Comparison of ENCODE assay signal across 8 cellular contexts in the genomic region with DNA sequence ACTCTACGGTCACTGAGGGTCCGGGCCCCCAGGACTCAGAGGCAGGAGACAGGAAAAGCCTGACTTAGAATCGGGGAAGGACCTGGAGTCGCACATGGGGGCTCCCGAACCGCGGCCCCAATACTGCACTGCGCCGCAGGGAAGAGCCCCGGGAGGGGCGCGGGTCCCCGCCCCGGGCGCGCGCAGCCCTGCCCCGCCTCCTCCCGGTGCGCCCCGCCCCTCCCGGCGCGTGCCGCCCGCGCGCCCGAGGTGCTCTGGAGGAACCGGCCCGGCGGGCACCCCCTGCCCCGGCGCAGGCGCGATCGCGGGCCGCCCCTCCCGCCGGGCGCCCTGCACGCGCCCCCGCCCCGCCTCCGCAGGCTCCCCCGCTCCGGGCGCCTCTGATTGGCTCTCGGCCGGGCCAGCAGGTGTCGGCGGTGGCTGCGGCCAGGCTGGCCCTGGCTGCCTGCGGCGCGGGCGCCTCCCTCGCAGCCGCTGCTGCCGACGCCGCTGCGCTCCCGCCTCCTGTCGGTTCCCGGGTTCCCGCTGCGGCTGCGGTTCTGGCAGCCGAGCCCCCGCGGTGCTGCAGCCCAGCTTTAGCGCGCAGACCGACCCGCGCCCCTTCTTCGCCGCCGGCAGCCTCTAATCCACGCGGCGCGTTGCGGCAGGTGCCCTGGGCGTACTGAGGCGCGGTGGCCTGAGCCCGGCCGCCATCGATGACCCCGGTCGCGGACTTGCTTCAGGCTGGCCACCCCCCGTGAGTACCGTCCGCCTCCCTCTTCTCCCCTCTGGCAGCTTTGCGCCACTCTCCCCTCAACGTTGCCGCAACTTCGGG. TPM values are rescaled to one million over a fixed set of nuclear protein-coding genes. Genes with fewer than 3 reads are reported as not detected.
DNase-seq lines count a peak whose midpoint lies in the region; ATAC-seq lines count a peak whose summit lies in the region.

Gene MYRIP (plus strand): TSS at position 429 of the 814 bp plus-strand sequence. CDS start 91,208 bp downstream, outside the sequence.

- DNase-seq in AG20443 (ENCODE audit: low spot score), result peak; percentile 81
- peak; percentile 79 for DNase-seq in NCI-H2196 (lab: John Stamatoyannopoulos, UW; ENCODE audit: unreplicated experiment)
- peak; percentile 59 for DNase-seq in adipocyte (ENCODE audit: low read depth)
- peak in 37 of 51 donors; percentile 10 to 79 (median 46) for DNase-seq in hypothalamus (lab: John Stamatoyannopoulos, UW)
- DNase-seq in pulmonary artery endothelial cell (ENCODE audit: low read depth, low spot score), result peak; percentile 22
- no peak for DNase-seq in NCI-H2107 (lab: John Stamatoyannopoulos, UW)

- ATAC-seq in GM18511 (IDR thresholded peaks at IDR 0.05; ENCODE audit: unreplicated experiment) (peak; percentile 85), HG02970 (IDR thresholded peaks at IDR 0.05; ENCODE audit: low FRiP score, unreplicated experiment) (peak; percentile 62)

- peaks cover 45% of the 10 kb centered on the region for H3K27me3 ChIP-seq in adipocyte (replicated peaks; ENCODE audit: control insufficient read depth, insufficient read depth, low read length)

- no peaks in the 10 kb centered on the region for H3K9me3 ChIP-seq in adipocyte (ENCODE audit: control insufficient read depth, low read length)

- H3K36me3 ChIP-seq in adipocyte (ENCODE audit: control insufficient read depth, insufficient read depth, low read length, severe bottlenecking), result no peaks in the 10 kb centered on the region

- peaks cover 26% of the 10 kb centered on the region for H3K4me1 ChIP-seq in adipocyte (ENCODE audit: control insufficient read depth, insufficient read depth, low read length)

- peak within 1 kb of the TSS; percentile 69 for H3K4me3 ChIP-seq in adipocyte (ENCODE audit: low read length)

- no peak within 1 kb of the TSS for H3K9ac ChIP-seq in adipocyte (ENCODE audit: low read length)

RNA-seq across cellular contexts. Expression of gene MYRIP, which starts in this region (rescaled TPM):
- 22.4 and 24.8 TPM in 2 replicates for total RNA-seq in pulmonary artery endothelial cell
